In the genomic region with DNA sequence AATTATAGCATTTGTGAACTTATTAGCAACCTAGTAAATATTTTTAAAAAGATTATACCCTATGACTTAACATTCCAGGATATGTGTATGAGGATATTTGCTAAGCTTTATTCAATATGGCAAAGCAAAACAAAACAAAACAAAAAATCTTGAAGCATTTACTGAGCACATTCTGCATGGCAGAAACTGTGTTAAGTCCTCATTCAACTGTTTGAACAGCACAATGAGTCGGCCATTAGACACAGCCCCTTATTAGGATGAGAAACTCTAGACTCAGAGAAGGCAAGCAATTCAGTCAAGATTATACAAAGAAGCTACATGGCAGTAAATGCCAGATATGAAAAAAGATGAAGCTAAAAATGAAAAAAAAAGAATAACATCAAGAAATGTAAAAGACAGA, we compare ENCODE assay signal across 30 cellular contexts.
"Had no signal": no experiment of that assay in that cellular context is flagged by ENCODE, and none has a peak within 500 bp of the region (broad histone marks: within the 10 kb centered on the region; RNA-seq: fewer than 3 reads in every experiment).

No MANE protein-coding gene starts in this region.

- H3K27ac Mint-ChIP-seq: immature natural killer cell; mesothelial cell of epicardium; natural killer cell; stimulated activated effector memory CD8-positive, alpha-beta T cell treated with anti-CD3 and anti-CD28 coated beads, Interleukin-12 subunit alpha, Interleukin-12 subunit beta, amount 100 ng/mL, for 72 hours; stimulated activated naive CD8-positive, alpha-beta T cell treated with anti-CD3 and anti-CD28 coated beads, Interleukin-15, Interleukin-2, amounts not matched to agents 100 ng/mL and 50 ng/mL, for 24 hours had no signal

- H3K36me3 Mint-ChIP-seq: natural killer cell; stimulated activated effector memory CD8-positive, alpha-beta T cell treated with anti-CD3 and anti-CD28 coated beads, Interleukin-12 subunit alpha, Interleukin-12 subunit beta, amount 100 ng/mL, for 72 hours had no signal

- H3K4me1 ChIP-seq: left lung, prostate gland, tibial artery, upper lobe of right lung had no signal

- DNase-seq: hippocampal formation; immature natural killer cell; kidney; left colon; left lung; lower lobe of right lung; mesendoderm; naive B cell; natural killer cell; nucleus accumbens; pancreas; posterior cingulate gyrus; retina; right cardiac atrium; stimulated activated CD4-positive, alpha-beta T cell treated with anti-CD3 and anti-CD28 coated beads, Interleukin-12 subunit alpha, Interleukin-12 subunit beta, amount 100 ng/mL, for 4 hours; stimulated activated CD4-positive, alpha-beta T cell treated with anti-CD3 and anti-CD28 coated beads, Interleukin-15, amount 100 ng/mL, for 24 hours; stimulated activated CD4-positive, alpha-beta T cell treated with anti-CD3 and anti-CD28 coated beads, Interleukin-2, amount 100 ng/mL, for 24 hours; stimulated activated CD4-positive, alpha-beta T cell treated with anti-CD3 and anti-CD28 coated beads, Interleukin-4, amount 100 ng/mL, for 1 hour; stimulated activated naive CD4-positive, alpha-beta T cell; tibial artery; trophoblast cell; upper lobe of right lung had no signal

- H3K4me1 Mint-ChIP-seq: immature natural killer cell, mesothelial cell of epicardium, naive B cell, natural killer cell had no signal

- H3K4me3 Mint-ChIP-seq: immature natural killer cell; mesothelial cell of epicardium; naive B cell; natural killer cell; neural crest cell; stimulated activated effector memory CD8-positive, alpha-beta T cell treated with anti-CD3 and anti-CD28 coated beads, Interleukin-12 subunit alpha, Interleukin-12 subunit beta, amount 100 ng/mL, for 72 hours; stimulated activated naive CD8-positive, alpha-beta T cell treated with anti-CD3 and anti-CD28 coated beads, Interleukin-15, Interleukin-2, amounts not matched to agents 100 ng/mL and 50 ng/mL, for 24 hours had no signal

- H3K9me3 ChIP-seq: pancreas, prostate gland, upper lobe of right lung had no signal

- H3K4me3 ChIP-seq: left lung, lower lobe of right lung, pancreas, prostate gland, skin epidermis, suprapubic skin, thoracic aorta, tibial artery, upper lobe of right lung had no signal

- H3K27ac ChIP-seq: left lung, lower lobe of right lung, prostate gland, suprapubic skin, thoracic aorta, tibial artery, upper lobe of right lung had no signal

- H3K36me3 ChIP-seq: left lung, lower lobe of right lung, pancreas, prostate gland, suprapubic skin, thoracic aorta, tibial artery, upper lobe of right lung had no signal

- H3K27me3 ChIP-seq: left lung, pancreas, suprapubic skin, tibial artery, upper lobe of right lung had no signal
